In the genomic region with DNA sequence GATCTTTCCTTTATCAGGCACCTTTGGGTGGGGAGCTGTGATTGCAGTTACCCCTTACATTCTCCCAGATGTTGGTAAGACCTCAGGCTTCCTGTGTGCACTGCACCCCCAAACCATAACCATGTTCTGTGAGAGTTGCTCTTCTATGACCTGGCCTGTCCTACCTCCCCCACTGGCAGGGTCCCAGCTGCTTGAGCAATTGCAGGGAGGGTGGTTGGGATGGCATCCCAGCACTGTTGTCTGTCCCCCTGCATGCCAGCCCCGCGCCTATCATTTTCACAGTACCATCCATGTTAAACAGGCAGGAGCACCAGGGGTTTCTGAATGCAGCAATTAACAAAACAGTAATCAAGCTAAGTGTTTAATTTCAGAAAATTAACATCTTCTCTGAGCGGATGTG, we compare ENCODE assay signal across 22 cellular contexts.
"Had no signal": no experiment of that assay in that cellular context is flagged by ENCODE, and none has a peak within 500 bp of the region (broad histone marks: within the 10 kb centered on the region; RNA-seq: fewer than 3 reads in every experiment).

No MANE protein-coding gene starts in this region.

- H3K27ac Mint-ChIP-seq: immature natural killer cell; memory B cell; natural killer cell; stimulated activated memory B cell treated with anti-CD40 and anti-IgM and Interleukin-4, amounts not matched to agents 10 μg/mL and 1 μg/mL and 100 μg/mL, for 72 hours had no signal

- H3K36me3 ChIP-seq: neutrophil, prostate gland, right atrium auricular region, sigmoid colon, spleen, thoracic aorta, tibial nerve, upper lobe of right lung, vagina had no signal

- H3K27ac ChIP-seq: neutrophil, prostate gland, right atrium auricular region, sigmoid colon, spleen, thoracic aorta, tibial nerve, upper lobe of right lung, vagina had no signal

- H3K27me3 ChIP-seq: dorsolateral prefrontal cortex, neutrophil, right atrium auricular region, sigmoid colon, spleen, tibial nerve, upper lobe of right lung, vagina had no signal

- ATAC-seq: left colon; left ventricle myocardium superior; natural killer cell; stimulated activated memory B cell treated with anti-CD40 and anti-IgM and Interleukin-4, amounts not matched to agents 10 μg/mL and 1 μg/mL and 100 μg/mL, for 72 hours; stimulated activated naive CD8-positive, alpha-beta T cell treated with anti-CD3 and anti-CD28 coated beads, Interleukin-15, Interleukin-2, amounts not matched to agents 100 U/mL and 50 U/mL, for 24 hours; upper lobe of right lung had no signal

- H3K4me1 ChIP-seq: prostate gland, right atrium auricular region, sigmoid colon, spleen, tibial nerve, upper lobe of right lung, vagina had no signal

- DNase-seq: effector CD4-positive, alpha-beta T cell; immature natural killer cell; islet precursor cell; kidney glomerular epithelial cell; left colon; left ventricle myocardium superior; natural killer cell; sigmoid colon; spleen; stimulated activated CD4-positive, alpha-beta T cell treated with anti-CD3 and anti-CD28 coated beads, Interleukin-4, amount 100 ng/mL, for 4 hours; stimulated activated naive CD8-positive, alpha-beta T cell treated with anti-CD3 and anti-CD28 coated beads, Interleukin-15, Interleukin-2, amounts not matched to agents 100 U/mL and 50 U/mL, for 24 hours; upper lobe of right lung had no signal

- H3K9me3 ChIP-seq: neutrophil, prostate gland, right atrium auricular region, sigmoid colon, spleen, thoracic aorta, tibial nerve, upper lobe of right lung, vagina had no signal

- H3K36me3 Mint-ChIP-seq: immature natural killer cell; memory B cell; natural killer cell; stimulated activated memory B cell treated with anti-CD40 and anti-IgM and Interleukin-4, amounts not matched to agents 10 μg/mL and 1 μg/mL and 100 μg/mL, for 72 hours had no signal

- H3K4me3 ChIP-seq: lung, prostate gland, right atrium auricular region, sigmoid colon, spleen, thoracic aorta, tibial nerve, upper lobe of right lung, vagina had no signal

- H3K4me1 Mint-ChIP-seq: immature natural killer cell; memory B cell; natural killer cell; stimulated activated memory B cell treated with anti-CD40 and anti-IgM and Interleukin-4, amounts not matched to agents 10 μg/mL and 1 μg/mL and 100 μg/mL, for 72 hours had no signal

- H3K4me3 Mint-ChIP-seq: immature natural killer cell; memory B cell; natural killer cell; stimulated activated memory B cell treated with anti-CD40 and anti-IgM and Interleukin-4, amounts not matched to agents 10 μg/mL and 1 μg/mL and 100 μg/mL, for 72 hours had no signal
